Comparison of ENCODE assay signal across 8 cellular contexts in genomic region chr15:77002954-77003912, GRCh38. TPM values are rescaled to one million over a fixed set of nuclear protein-coding genes. Genes with fewer than 3 reads are reported as not detected.
DNase-seq lines count a peak whose midpoint lies in the region; ATAC-seq and TF ChIP-seq lines count a peak whose summit lies in the region.

No MANE protein-coding gene starts in this region.

- H3K4me1 Mint-ChIP-seq in mesothelial cell of epicardium = no peaks in the 10 kb centered on the region

- peaks cover 3% of the 10 kb centered on the region for H3K9me3 Mint-ChIP-seq in mesothelial cell of epicardium

- intact Hi-C loops in left cardiac atrium (cut with DNase I) = no loop called here

- DNase-seq in activated CD4-positive, alpha-beta T cell treated with anti-CD3 and anti-CD28 coated beads, Interleukin-2, amount 50 U/mL, for 1 hour = peak; percentile 60
- DNase-seq in left cardiac atrium (peak; percentile 54), mesothelial cell of epicardium (ENCODE audit: low spot score in 2 of 2, unreplicated experiment in 2 of 2) (no peak), NCI-H2081 treated with DMSO at 0.1 percent for 48 hours (lab: John Stamatoyannopoulos, UW) (no peak)
- DNase-seq in stimulated activated CD8-positive, alpha-beta memory T cell treated with anti-CD3 and anti-CD28 coated beads, Interleukin-4, amount 100 ng/mL, for 4 hours (ENCODE audit: low read depth in 2 of 2, low spot score in 1 of 2) = peak; percentile 42 to 59

- H3K36me3 Mint-ChIP-seq in mesothelial cell of epicardium = no peaks in the 10 kb centered on the region

- no peak overlapping the region for H3K27ac Mint-ChIP-seq in mesothelial cell of epicardium

- ATAC-seq in GM19025 (IDR thresholded peaks at IDR 0.05; ENCODE audit: low read depth, unreplicated experiment) (peak; percentile 72), HG03280 (IDR thresholded peaks at IDR 0.05; ENCODE audit: unreplicated experiment) (peak; percentile 65), left cardiac atrium (peak; percentile 74 to 78), GM19328 (IDR thresholded peaks at IDR 0.05; ENCODE audit: unreplicated experiment) (no peak)

- no peak overlapping the region for H3K4me3 Mint-ChIP-seq in mesothelial cell of epicardium

- no peak for TF ChIP-seq CTCF in mesothelial cell of epicardium (IDR thresholded peaks at IDR 0.05; ENCODE audit: unreplicated experiment)

- H3K27me3 Mint-ChIP-seq in mesothelial cell of epicardium (ENCODE audit: low read depth) = peaks cover 17% of the 10 kb centered on the region

RNA-seq across cellular contexts. Expression of gene PSTPIP1, which starts 8.3 kb away (rescaled TPM):
- 10 to 100 TPM in 1 of 2 donors, 1 to 10 TPM in 1; 6.1 to 14.1 TPM for total RNA-seq in left cardiac atrium
- 0.59 TPM in 1 of 3 replicates, not detected in the others for total RNA-seq in mesothelial cell of epicardium

Comparison
In these comparisons a context has a peak if more than half of its experiments do, and no peak if none do; other contexts are left out.
1. DNase-seq: peak in activated CD4-positive, alpha-beta T cell treated with anti-CD3 and anti-CD28 coated beads, Interleukin-2, amount 50 U/mL, for 1 hour (single experiment), left cardiac atrium (single experiment) and stimulated activated CD8-positive, alpha-beta memory T cell treated with anti-CD3 and anti-CD28 coated beads, Interleukin-4, amount 100 ng/mL, for 4 hours (2 of 2); none in mesothelial cell of epicardium (0 of 2) and NCI-H2081 treated with DMSO at 0.1 percent for 48 hours (single experiment).